Comparison of ENCODE assay signal across 23 cellular contexts in the genomic region with DNA sequence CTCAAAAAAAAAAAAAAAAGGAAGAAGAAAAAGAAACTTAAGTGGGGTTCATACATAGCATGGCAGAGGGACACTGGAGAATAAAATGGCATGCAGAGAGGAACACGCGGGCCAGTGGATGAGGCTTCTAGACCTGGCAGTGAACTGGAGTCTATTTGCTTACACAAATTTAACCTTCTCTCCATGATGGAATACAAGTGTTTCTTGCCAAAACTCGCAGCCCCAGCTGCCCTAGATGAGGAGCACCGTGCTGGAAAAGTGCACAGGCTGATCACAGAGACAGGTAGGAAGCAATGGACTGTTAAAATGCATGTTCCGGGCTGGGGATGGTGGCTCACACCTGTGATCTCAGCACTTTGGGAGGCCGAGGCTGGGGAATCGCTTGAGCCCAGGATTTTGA. TPM values are rescaled to one million over a fixed set of nuclear protein-coding genes. Genes with fewer than 3 reads are reported as not detected.
"Had no signal": no experiment of that assay in that cellular context is flagged by ENCODE, and none has a peak within 500 bp of the region (broad histone marks: within the 10 kb centered on the region; RNA-seq: fewer than 3 reads in every experiment).

No MANE protein-coding gene starts in this region.

- H3K27ac ChIP-seq: HL-60, PC-9, Peyer's patch, SJCRH30 had no signal

- DNase-seq: KBM-7; MG63; NCI-H1092; NCI-H1105 treated with DMSO at 0.1 percent for 48 hours; NCI-H1417 treated with DMSO at 0.1 percent for 48 hours; NCI-H146; NCI-H1694 treated with DMSO at 0.1 percent for 48 hours; NCI-H1930; NCI-H2081; NCI-H2107; NCI-H2227 treated with DMSO at 0.1 percent for 48 hours; NCI-H524; NCI-H526 treated with DMSO at 0.1 percent for 48 hours; NCI-H748 treated with DMSO at 0.1 percent for 48 hours; NK-92 treated with Interleukin-12 subunit alpha and Interleukin-12 subunit beta, amount 100 ng/mL, for 24 hours; PC-9; Peyer's patch; SHP77 treated with DMSO at 0.1 percent for 48 hours; SJCRH30 had no signal

- H3K4me2 ChIP-seq: PC-9 had no signal

- H2AFZ ChIP-seq: PC-9 had no signal

- H3K4me3 ChIP-seq: MG63, PC-9, Peyer's patch, SJCRH30 had no signal

- H3K36me3 ChIP-seq: MG63, Peyer's patch, SJCRH30 had no signal

- ATAC-seq: Right ventricle myocardium inferior, SK-N-SH treated with all-trans-retinoic acid at 6 μM for 48 hours had no signal

- H3K9me3 ChIP-seq: MG63, Peyer's patch, SJCRH30 had no signal

- H3K4me1 ChIP-seq: Peyer's patch had no signal

- H3K27me3 ChIP-seq: MG63, Peyer's patch, SJCRH30 had no signal

RNA-seq across cellular contexts. Expression of gene SSTR2, which starts 9.3 kb away (rescaled TPM):
- total RNA-seq: OCI-LY7, PC-9 had no signal
